Comparison of ENCODE assay signal across 9 cellular contexts in genomic region chr20:10603971-10604864, GRCh38.
A peak's percentile ranks its signal among the peaks of the same experiment; 100 is the strongest.
DNase-seq lines count a peak whose midpoint lies in the region; ATAC-seq, FAIRE-seq and TF ChIP-seq lines count a peak whose summit lies in the region.
"Had no signal": no experiment of that assay in that cellular context is flagged by ENCODE, and none has a peak within 500 bp of the region (broad histone marks: within the 10 kb centered on the region; RNA-seq: fewer than 3 reads in every experiment).

No MANE protein-coding gene starts in this region.

- DNase-seq in Calu3 (peak; percentile 23), fibroblast of the conjunctiva (ENCODE audit: low read depth) (peak; percentile 65), GM12892 (ENCODE audit: insufficient read length) (no peak), putamen (ENCODE audit: low spot score) (no peak)
- DNase-seq: NCI-H1694 had no signal

- peak overlapping the region; percentile 52 for H3K27ac ChIP-seq in parathyroid adenoma

- no peaks in the 10 kb centered on the region for H3K27me3 Mint-ChIP-seq in Calu3 (ENCODE audit: unreplicated experiment)

- H3K4me1 Mint-ChIP-seq in Calu3 (ENCODE audit: low read depth, unreplicated experiment) = peaks cover 13% of the 10 kb centered on the region

- H2AFZ ChIP-seq in parathyroid adenoma = peak overlapping the region; percentile 48

- no peaks in the 10 kb centered on the region for H3K9me3 ChIP-seq in parathyroid adenoma (ENCODE audit: control insufficient read depth, low read length)

- intact Hi-C loops in Calu3 (cut with micrococcal nuclease; ENCODE audit: unreplicated experiment) = no loop called here

- H3K36me3 Mint-ChIP-seq in Calu3 (ENCODE audit: insufficient read depth, unreplicated experiment) = peaks cover 5% of the 10 kb centered on the region

- no peak overlapping the region for H3K9ac ChIP-seq in parathyroid adenoma

- H3K27me3 ChIP-seq in parathyroid adenoma (ENCODE audit: control insufficient read depth, insufficient read depth, low read length) = no peaks in the 10 kb centered on the region

- TF ChIP-seq POLR2A in GM12892 (IDR thresholded peaks at IDR 0.05; ENCODE audit: low read depth, low read length) = no peak

- peaks cover 3% of the 10 kb centered on the region for H3K79me2 ChIP-seq in parathyroid adenoma

- no TSS peak for BruUV-seq in Calu3 (replicated peaks; lab: Mats Ljungman, UMichigan)

- H3K4me2 ChIP-seq in parathyroid adenoma (ENCODE audit: low read length) = no peak overlapping the region

- no peaks in the 10 kb centered on the region for H3K36me3 ChIP-seq in parathyroid adenoma (ENCODE audit: control insufficient read depth, insufficient read depth, low read length)

- peak overlapping the region; percentile 16 for H3K27ac Mint-ChIP-seq in Calu3 (ENCODE audit: unreplicated experiment)

- peaks cover 47% of the 10 kb centered on the region for H3K4me1 ChIP-seq in parathyroid adenoma

- FAIRE-seq in GM12892 (lab: Jason Lieb, UNC) = no peak

- no peak overlapping the region for H3K4me3 Mint-ChIP-seq in Calu3 (ENCODE audit: low read depth, unreplicated experiment)

- no peak overlapping the region for H3K4me3 ChIP-seq in parathyroid adenoma (ENCODE audit: low read depth, low read length)

- CTCF ChIA-PET in Calu3 (lab: Charles Lee) = interaction anchor here (0.5 kb wide), 1 partner anchor 63 kb away, joined by 6 read pairs; no protein-coding TSS in a partner anchor

- TF ChIP-seq CTCF in Calu3 (IDR thresholded peaks at IDR 0.05; ENCODE audit: unreplicated experiment) = no peak
- TF ChIP-seq CTCF in parathyroid adenoma (IDR thresholded peaks at IDR 0.05) = no peak

- ATAC-seq in SK-N-SH treated with all-trans-retinoic acid at 6 μM for 48 hours (peak; percentile 92), HG02610 (IDR thresholded peaks at IDR 0.05; ENCODE audit: unreplicated experiment) (no peak), HG03097 (IDR thresholded peaks at IDR 0.05; ENCODE audit: low FRiP score, unreplicated experiment) (no peak)

- peaks cover 2% of the 10 kb centered on the region for H3K9me3 Mint-ChIP-seq in Calu3 (ENCODE audit: low read depth, unreplicated experiment)

TF ChIP-seq in SK-N-SH treated with all-trans-retinoic acid at 6 μM for 48 hours, 23 proteins besides CTCF, POLR2A, EP300 and RAD21:
- TF ChIP-seq ISL1 (CRISPR knock-in tag; IDR thresholded peaks at IDR 0.05) (0 out of 2 replicates have a peak, but pooled peaks have one; percentile 41), CSDC2 (CRISPR knock-in tag; IDR thresholded peaks at IDR 0.05) (peak; percentile 50; the same call in 1 of the 2 replicates), PATZ1 (CRISPR knock-in tag; IDR thresholded peaks at IDR 0.05; ENCODE audit: borderline replicate concordance) (no peak), GLIS3 (CRISPR knock-in tag; IDR thresholded peaks at IDR 0.05) (no peak), POU6F1 (CRISPR knock-in tag; IDR thresholded peaks at IDR 0.05; ENCODE audit: borderline replicate concordance, low read depth) (no peak), TSHZ2 (CRISPR knock-in tag; IDR thresholded peaks at IDR 0.05) (no peak), TOX (CRISPR knock-in tag; IDR thresholded peaks at IDR 0.05; ENCODE audit: borderline replicate concordance) (no peak), RARB (CRISPR knock-in tag; IDR thresholded peaks at IDR 0.05) (no peak), BACH2 (CRISPR knock-in tag; IDR thresholded peaks at IDR 0.05; ENCODE audit: borderline replicate concordance) (no peak), PPARA (CRISPR knock-in tag; IDR thresholded peaks at IDR 0.05; ENCODE audit: borderline replicate concordance) (no peak), TCF4 (CRISPR knock-in tag; IDR thresholded peaks at IDR 0.05; ENCODE audit: borderline replicate concordance) (no peak), ZC3H10 (CRISPR knock-in tag; IDR thresholded peaks at IDR 0.05) (no peak)

Comparison
In these comparisons a context has a peak if more than half of its experiments do, and no peak if none do; other contexts are left out.
1. DNase-seq: peak in Calu3 (single experiment) and fibroblast of the conjunctiva (single experiment); none in GM12892 (single experiment) and putamen (single experiment).